8 cellular contexts compared by ENCODE assay signal in the genomic region with DNA sequence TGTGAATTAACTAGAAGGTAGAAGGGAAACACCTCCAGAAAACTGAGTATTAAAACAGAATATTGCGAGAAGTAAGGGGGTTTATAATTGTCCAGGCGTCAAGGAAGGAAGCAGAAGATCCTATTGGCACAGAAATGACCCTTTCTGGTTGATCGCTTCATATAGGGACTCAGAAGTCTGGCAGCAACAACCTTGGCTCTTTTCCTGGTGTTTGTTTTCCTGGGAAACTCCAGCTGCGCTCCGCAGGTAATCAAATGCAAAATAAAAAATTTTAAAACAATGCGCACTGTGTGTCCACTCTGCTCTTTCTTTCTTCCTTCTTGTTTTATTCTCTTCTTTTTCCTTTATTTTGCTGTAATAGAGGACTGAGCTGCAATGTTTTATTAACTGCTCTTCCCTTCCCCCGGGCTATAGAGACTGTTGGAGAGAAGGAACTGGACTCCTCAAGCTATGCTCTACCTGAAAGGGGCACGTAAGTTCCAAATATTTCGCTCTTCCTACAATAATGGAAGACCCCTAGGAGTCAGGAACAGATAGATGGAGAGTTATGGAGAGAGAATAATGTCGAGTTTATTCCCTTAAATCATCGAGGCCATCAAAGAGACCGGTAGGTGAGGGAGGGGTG. TPM values are rescaled to one million over a fixed set of nuclear protein-coding genes. Genes with fewer than 3 reads are reported as not detected.
A peak's percentile ranks its signal among the peaks of the same experiment; 100 is the strongest.
DNase-seq lines count a peak whose midpoint lies in the region; ATAC-seq and TF ChIP-seq lines count a peak whose summit lies in the region.

No MANE protein-coding gene starts in this region.

- no peak overlapping the region for H3K9ac ChIP-seq in mucosa of rectum (ENCODE audit: low read depth in 1 of 2, low read length in 2 of 2)

- H3K36me3 ChIP-seq in BE2C (no peaks in the 10 kb centered on the region), mucosa of rectum (ENCODE audit: control insufficient read depth in 2 of 2, insufficient read depth in 2 of 2, low read length in 2 of 2) (no peaks in the 10 kb centered on the region)

- H3K27me3 ChIP-seq in BE2C, result peaks cover 64% of the 10 kb centered on the region
- H3K27me3 ChIP-seq in mucosa of rectum (ENCODE audit: control insufficient read depth in 2 of 2, insufficient read depth in 2 of 2, low read length in 2 of 2), result peaks cover 8 to 11% of the 10 kb centered on the region in 2 donors

- no peaks in the 10 kb centered on the region for H3K4me1 ChIP-seq in BE2C
- no peaks in the 10 kb centered on the region for H3K4me1 ChIP-seq in mucosa of rectum (ENCODE audit: control insufficient read depth in 2 of 2, insufficient read depth in 2 of 2, low read length in 2 of 2)

- ATAC-seq in HG03354 (IDR thresholded peaks at IDR 0.05; ENCODE audit: poor library complexity, severe bottlenecking, unreplicated experiment), result no peak

- peak overlapping the region; percentile 59 for H3K4me3 ChIP-seq in BE2C (ENCODE audit: low read depth, low read length)
- H3K4me3 ChIP-seq in cardiac fibroblast (replicated peaks in 1 of 2; ENCODE audit: low read depth in 2 of 2, low read length in 2 of 2), result peak overlapping the region; percentile 66 to 67
- H3K4me3 ChIP-seq in mucosa of rectum (ENCODE audit: low read length in 2 of 2), result peak overlapping the region; percentile 57 to 60

- DNase-seq in BE2C (no peak), NCI-H1105 (lab: John Stamatoyannopoulos, UW) (peak; percentile 35), cardiac fibroblast (ENCODE audit: low read depth in 2 of 2) (no peak), SKM-1 (lab: John Stamatoyannopoulos, UW; ENCODE audit: unreplicated experiment) (no peak), COR-L47 (lab: John Stamatoyannopoulos, UW) (no peak)
- DNase-seq in stimulated activated CD4-positive, alpha-beta T cell treated with anti-CD3 and anti-CD28 coated beads, Interleukin-2, amount 100 ng/mL, for 24 hours, result no peak

- no peak overlapping the region for H3K27ac ChIP-seq in mucosa of rectum (ENCODE audit: low read depth in 2 of 2, low read length in 2 of 2)

- H3K9me3 ChIP-seq in BE2C (no peaks in the 10 kb centered on the region), mucosa of rectum (ENCODE audit: control insufficient read depth in 2 of 2, low read length in 2 of 2) (no peaks in the 10 kb centered on the region)

- TF ChIP-seq CTCF in BE2C (IDR thresholded peaks at IDR 0.05; ENCODE audit: low read depth, low read length) (no peak), cardiac fibroblast (IDR thresholded peaks at IDR 0.05; ENCODE audit: low read depth, low read length) (no peak)

RNA-seq across cellular contexts. Expression of gene SPX, which starts 0.7 kb away (rescaled TPM):
- polyA plus RNA-seq in BE2C (2012; ENCODE audit: insufficient read depth, insufficient read length, low read depth), result 0.37 TPM

RNA-seq across cellular contexts. Expression of gene GOLT1B, which starts 25.2 kb away (rescaled TPM):
- 22.6 TPM for polyA plus RNA-seq in BE2C (2012; ENCODE audit: insufficient read depth, insufficient read length, low read depth)

RNA-seq across cellular contexts. Expression of gene RECQL, which starts 25.4 kb away (rescaled TPM):
- 4.2 TPM for polyA plus RNA-seq in BE2C (2012; ENCODE audit: insufficient read depth, insufficient read length, low read depth)
